In genomic region chr7:63044721-63045120, GRCh38 we compare ENCODE assay signal across 36 cellular contexts.
"Had no signal": no experiment of that assay in that cellular context is flagged by ENCODE, and none has a peak within 500 bp of the region (broad histone marks: within the 10 kb centered on the region; RNA-seq: fewer than 3 reads in every experiment).

No MANE protein-coding gene starts in this region.

- H3K36me3 Mint-ChIP-seq: activated CD8-positive, alpha-beta memory T cell treated with anti-CD3 and anti-CD28 coated beads, Interleukin-2, amount 10 ng/mL, durations not matched to agents 7 days and 5 days; activated naive CD4-positive, alpha-beta T cell treated with anti-CD3 and anti-CD28 coated beads, Interleukin-2, amount 10 ng/mL, durations not matched to agents 7 days and 5 days; activated naive CD4-positive, alpha-beta T cell treated with anti-CD3 and anti-CD28 coated beads, Interleukin-2, amount 50 U/mL, for 24 hours; activated naive CD8-positive, alpha-beta T cell treated with anti-CD3 and anti-CD28 coated beads, Interleukin-2, amount 10 ng/mL, durations not matched to agents 7 days and 5 days; brain had no signal

- H3K27me3 ChIP-seq: ascending aorta, cardiac muscle cell had no signal

- H3K4me1 Mint-ChIP-seq: activated CD4-positive, alpha-beta memory T cell treated with anti-CD3 and anti-CD28 coated beads, Interleukin-2, amount 10 ng/mL, durations not matched to agents 7 days and 5 days; activated CD4-positive, alpha-beta T cell treated with anti-CD3 and anti-CD28 coated beads for 36 hours; activated CD4-positive, alpha-beta T cell treated with anti-CD3 and anti-CD28 coated beads, Interleukin-2, amount 10 ng/mL, durations not matched to agents 7 days and 5 days; activated CD8-positive, alpha-beta memory T cell treated with anti-CD3 and anti-CD28 coated beads, Interleukin-2, amount 10 ng/mL, durations not matched to agents 7 days and 5 days; activated naive CD4-positive, alpha-beta T cell treated with anti-CD3 and anti-CD28 coated beads, Interleukin-2, amount 10 ng/mL, durations not matched to agents 7 days and 5 days; activated naive CD4-positive, alpha-beta T cell treated with anti-CD3 and anti-CD28 coated beads, Interleukin-2, amount 50 U/mL, for 24 hours; activated naive CD8-positive, alpha-beta T cell treated with anti-CD3 and anti-CD28 coated beads, Interleukin-2, amount 10 ng/mL, durations not matched to agents 7 days and 5 days; activated naive CD8-positive, alpha-beta T cell treated with anti-CD3 and anti-CD28 coated beads, Interleukin-2, amount 50 U/mL, for 24 hours; brain; central memory CD8-positive, alpha-beta T cell; WTC11 had no signal

- H3K27ac ChIP-seq: ascending aorta, cardiac muscle cell, VCaP had no signal

- H3K4me1 ChIP-seq: ascending aorta had no signal

- H3K27ac Mint-ChIP-seq: activated CD4-positive, alpha-beta memory T cell treated with anti-CD3 and anti-CD28 coated beads, Interleukin-2, amount 10 ng/mL, durations not matched to agents 7 days and 5 days; activated CD4-positive, alpha-beta T cell treated with anti-CD3 and anti-CD28 coated beads for 36 hours; activated CD4-positive, alpha-beta T cell treated with anti-CD3 and anti-CD28 coated beads, Interleukin-2, amount 10 ng/mL, durations not matched to agents 7 days and 5 days; activated CD8-positive, alpha-beta memory T cell treated with anti-CD3 and anti-CD28 coated beads, Interleukin-2, amount 10 ng/mL, durations not matched to agents 7 days and 5 days; activated CD8-positive, alpha-beta T cell treated with anti-CD3 and anti-CD28 coated beads, Interleukin-2, amount 10 ng/mL, durations not matched to agents 7 days and 5 days; activated naive CD4-positive, alpha-beta T cell treated with anti-CD3 and anti-CD28 coated beads, Interleukin-2, amount 10 ng/mL, durations not matched to agents 7 days and 5 days; activated naive CD4-positive, alpha-beta T cell treated with anti-CD3 and anti-CD28 coated beads, Interleukin-2, amount 50 U/mL, for 24 hours; activated naive CD8-positive, alpha-beta T cell; activated naive CD8-positive, alpha-beta T cell treated with anti-CD3 and anti-CD28 coated beads, Interleukin-2, amount 10 ng/mL, durations not matched to agents 7 days and 5 days; activated naive CD8-positive, alpha-beta T cell treated with anti-CD3 and anti-CD28 coated beads, Interleukin-2, amount 50 U/mL, for 24 hours; activated T-cell treated with anti-CD3 and anti-CD28 coated beads, Interleukin-2, amount 50 U/mL, for 24 hours; activated T-helper 2 cell treated with anti-CD3 and anti-CD28 coated beads, Interferon-gamma antibody, Interleukin-2, Interleukin-4, amounts not matched to agents 10 μg/mL and 5 μg/mL and 100 μg/mL, durations not matched to agents 14 hours and 24 hours and 36 hours; brain; T-helper 1 cell treated with Interleukin-12 subunit alpha and Interleukin-12 subunit beta and Interleukin-4 antibody, amounts not matched to agents 30 μg/mL and 1 μg/mL, for 36 hours; T-helper 2 cell treated with Interferon-gamma antibody and Interleukin-4, amounts not matched to agents 5 μg/mL and 100 μg/mL, for 36 hours; WTC11 had no signal

- H3K27me3 Mint-ChIP-seq: activated CD4-positive, alpha-beta memory T cell treated with anti-CD3 and anti-CD28 coated beads, Interleukin-2, amount 10 ng/mL, durations not matched to agents 7 days and 5 days; activated CD4-positive, alpha-beta T cell treated with anti-CD3 and anti-CD28 coated beads for 36 hours; activated CD4-positive, alpha-beta T cell treated with anti-CD3 and anti-CD28 coated beads, Interleukin-2, amount 10 ng/mL, durations not matched to agents 7 days and 5 days; activated CD8-positive, alpha-beta memory T cell treated with anti-CD3 and anti-CD28 coated beads, Interleukin-2, amount 10 ng/mL, durations not matched to agents 7 days and 5 days; activated naive CD4-positive, alpha-beta T cell treated with anti-CD3 and anti-CD28 coated beads, Interleukin-2, amount 10 ng/mL, durations not matched to agents 7 days and 5 days; activated naive CD4-positive, alpha-beta T cell treated with anti-CD3 and anti-CD28 coated beads, Interleukin-2, amount 50 U/mL, for 24 hours; activated naive CD8-positive, alpha-beta T cell; activated naive CD8-positive, alpha-beta T cell treated with anti-CD3 and anti-CD28 coated beads, Interleukin-2, amount 10 ng/mL, durations not matched to agents 7 days and 5 days; activated naive CD8-positive, alpha-beta T cell treated with anti-CD3 and anti-CD28 coated beads, Interleukin-2, amount 50 U/mL, for 24 hours; activated T-cell treated with anti-CD3 and anti-CD28 coated beads, Interleukin-2, amount 50 U/mL, for 24 hours; brain; central memory CD8-positive, alpha-beta T cell had no signal

- DNase-seq: activated CD4-positive, alpha-beta memory T cell treated with anti-CD3 and anti-CD28 coated beads, Interleukin-2, amount 10 ng/mL, durations not matched to agents 7 days and 5 days; activated CD4-positive, alpha-beta T cell treated with anti-CD3 and anti-CD28 coated beads for 1 hour; activated CD4-positive, alpha-beta T cell treated with anti-CD3 and anti-CD28 coated beads for 36 hours; activated CD4-positive, alpha-beta T cell treated with anti-CD3 and anti-CD28 coated beads for 48 hours; activated CD4-positive, alpha-beta T cell treated with anti-CD3 and anti-CD28 coated beads, Interleukin-2, amount 10 ng/mL, durations not matched to agents 7 days and 5 days; activated CD4-positive, alpha-beta T cell treated with anti-CD3 and anti-CD28 coated beads, Interleukin-2, amount 50 U/mL, for 48 hours; activated CD4-positive, CD25-positive, alpha-beta regulatory T cell; activated CD8-positive, alpha-beta memory T cell treated with anti-CD3 and anti-CD28 coated beads, Interleukin-2, amount 10 ng/mL, durations not matched to agents 7 days and 5 days; activated CD8-positive, alpha-beta memory T cell treated with anti-CD3 and anti-CD28 coated beads, Interleukin-2, amount 50 U/mL, for 48 hours; activated CD8-positive, alpha-beta T cell treated with anti-CD3 and anti-CD28 coated beads, Interleukin-2, amount 10 ng/mL, durations not matched to agents 7 days and 5 days; activated effector memory CD4-positive, alpha-beta T cell treated with Interleukin-2 at 50 U/mL for 16 hours; activated gamma-delta T cell; activated naive CD4-positive, alpha-beta T cell treated with anti-CD3 and anti-CD28 coated beads, Interleukin-2, amount 10 ng/mL, durations not matched to agents 7 days and 5 days; activated naive CD4-positive, alpha-beta T cell treated with Interleukin-2 at 50 U/mL for 16 hours; activated naive CD8-positive, alpha-beta T cell treated with anti-CD3 and anti-CD28 coated beads, Interleukin-2, amount 10 ng/mL, durations not matched to agents 7 days and 5 days; activated naive CD8-positive, alpha-beta T cell treated with anti-CD3 and anti-CD28 coated beads, Interleukin-2, amount 50 U/mL, for 24 hours; activated T-cell treated with anti-CD3 and anti-CD28 coated beads, Interleukin-2, amount 50 U/mL, for 24 hours; activated T-cell treated with anti-CD3 and anti-CD28 coated beads, Interleukin-2, amount 50 U/mL, for 48 hours; amygdala; anterior cingulate cortex; caudate nucleus; cerebellar nuclear complex; T-helper 1 cell; T-helper 2 cell; T-helper 9 cell had no signal

- H3K4me3 Mint-ChIP-seq: activated CD4-positive, alpha-beta memory T cell treated with anti-CD3 and anti-CD28 coated beads, Interleukin-2, amount 10 ng/mL, durations not matched to agents 7 days and 5 days; activated CD4-positive, alpha-beta T cell treated with anti-CD3 and anti-CD28 coated beads for 36 hours; activated CD4-positive, alpha-beta T cell treated with anti-CD3 and anti-CD28 coated beads, Interleukin-2, amount 10 ng/mL, durations not matched to agents 7 days and 5 days; activated CD8-positive, alpha-beta memory T cell treated with anti-CD3 and anti-CD28 coated beads, Interleukin-2, amount 10 ng/mL, durations not matched to agents 7 days and 5 days; activated CD8-positive, alpha-beta T cell treated with anti-CD3 and anti-CD28 coated beads, Interleukin-2, amount 10 ng/mL, durations not matched to agents 7 days and 5 days; activated naive CD4-positive, alpha-beta T cell treated with anti-CD3 and anti-CD28 coated beads, Interleukin-2, amount 10 ng/mL, durations not matched to agents 7 days and 5 days; activated naive CD4-positive, alpha-beta T cell treated with anti-CD3 and anti-CD28 coated beads, Interleukin-2, amount 50 U/mL, for 24 hours; activated naive CD8-positive, alpha-beta T cell; activated naive CD8-positive, alpha-beta T cell treated with anti-CD3 and anti-CD28 coated beads, Interleukin-2, amount 10 ng/mL, durations not matched to agents 7 days and 5 days; activated naive CD8-positive, alpha-beta T cell treated with anti-CD3 and anti-CD28 coated beads, Interleukin-2, amount 50 U/mL, for 24 hours; activated T-cell treated with anti-CD3 and anti-CD28 coated beads, Interleukin-2, amount 50 U/mL, for 24 hours; brain; central memory CD8-positive, alpha-beta T cell; T-helper 1 cell treated with Interleukin-12 subunit alpha and Interleukin-12 subunit beta and Interleukin-4 antibody, amounts not matched to agents 30 μg/mL and 1 μg/mL, for 36 hours; T-helper 2 cell treated with Interferon-gamma antibody and Interleukin-4, amounts not matched to agents 5 μg/mL and 100 μg/mL, for 36 hours; WTC11 had no signal

- H3K36me3 ChIP-seq: ascending aorta, cardiac muscle cell had no signal

- H3K4me3 ChIP-seq: ascending aorta, cardiac muscle cell had no signal
